ENCODE assay signal across 8 cellular contexts in genomic region chr11:10931761-10932700, GRCh38.
DNase-seq lines count a peak whose midpoint lies in the region; ATAC-seq and TF ChIP-seq lines count a peak whose summit lies in the region.

No MANE protein-coding gene starts in this region.

- H3K27me3 ChIP-seq in neutrophil = peaks cover 90% of the 10 kb centered on the region

- H3K9me3 ChIP-seq in neutrophil = no peaks in the 10 kb centered on the region

- no peaks in the 10 kb centered on the region for H3K36me3 ChIP-seq in neutrophil

- H3K4me3 ChIP-seq in fibroblast of pulmonary artery (replicated peaks; ENCODE audit: low read depth, low read length) (peak overlapping the region; percentile 65), neutrophil (ENCODE audit: low read depth in 1 of 2, low read length in 1 of 2) (peak overlapping the region; percentile 17 to 60)

- peak; percentile 8 to 53 (median 9) for DNase-seq in NCI-H1417 (lab: John Stamatoyannopoulos, UW)
- no peak for DNase-seq in NCI-H1417 treated with DMSO at 0.1 percent for 48 hours (lab: John Stamatoyannopoulos, UW)
- peak; percentile 24 for DNase-seq in fibroblast of pulmonary artery (ENCODE audit: low read depth)
- DNase-seq in cerebellar nuclear complex (lab: John Stamatoyannopoulos, UW) = no peak

- H3K4me1 ChIP-seq in neutrophil (ENCODE audit: control insufficient read depth in 1 of 2, insufficient read depth in 1 of 2, low read depth in 1 of 2, low read length in 1 of 2) = peaks cover 16 to 20% of the 10 kb centered on the region in 2 experiments

- H3K27ac ChIP-seq in VCaP = peak overlapping the region; percentile 84
- no peak overlapping the region for H3K27ac ChIP-seq in neutrophil

- TF ChIP-seq CTCF in VCaP (conservative IDR thresholded peaks at IDR 0.05) = no peak
- TF ChIP-seq CTCF in fibroblast of pulmonary artery (IDR thresholded peaks at IDR 0.05; ENCODE audit: low read length, missing control alignments) = no peak
- TF ChIP-seq CTCF in neutrophil (IDR thresholded peaks at IDR 0.05) = no peak

- no peak for ATAC-seq in GM19397 (IDR thresholded peaks at IDR 0.05; ENCODE audit: unreplicated experiment)
- ATAC-seq in HG03039 (IDR thresholded peaks at IDR 0.05; ENCODE audit: unreplicated experiment) = no peak

Comparison
In these comparisons a context has a peak if more than half of its experiments do, and no peak if none do; other contexts are left out.
1. DNase-seq: peak in NCI-H1417 (3 of 3) and fibroblast of pulmonary artery (single experiment); none in NCI-H1417 treated with DMSO at 0.1 percent for 48 hours (single experiment) and cerebellar nuclear complex (0 of 2).